Comparison of ENCODE assay signal across 1 cellular context in the genomic region with DNA sequence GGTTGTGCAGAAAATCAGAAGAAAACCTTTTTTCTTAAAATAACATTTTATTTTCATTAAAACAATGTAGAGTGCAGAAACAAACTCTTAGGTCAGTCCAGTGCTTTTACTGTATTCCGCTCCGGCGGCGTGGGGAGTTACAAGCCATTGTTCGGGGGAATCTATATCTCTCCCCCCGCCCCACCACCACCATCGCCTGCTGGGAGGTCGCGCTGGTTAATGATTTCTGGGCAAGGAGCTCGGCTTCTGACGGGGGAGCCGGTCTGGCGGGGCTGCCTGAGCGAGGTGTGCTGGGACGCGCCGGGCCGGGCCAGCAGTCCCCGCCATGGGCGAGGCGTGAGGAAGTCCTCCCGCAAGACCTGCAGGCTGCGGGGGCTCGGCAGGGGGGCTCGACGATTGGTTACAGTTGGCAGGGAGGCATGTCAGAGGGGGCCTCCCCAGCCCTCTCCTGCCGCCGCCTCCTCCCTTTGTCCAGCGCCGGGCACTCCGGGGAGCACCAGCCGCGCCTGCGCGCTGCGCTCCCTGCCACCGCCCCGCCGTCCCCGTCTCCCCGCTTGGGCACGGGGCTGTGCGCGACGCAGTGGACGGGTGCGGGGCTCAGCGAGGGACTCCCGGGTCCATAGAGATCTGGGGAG.
A peak's percentile ranks its signal among the peaks of the same experiment; 100 is the strongest.
TF ChIP-seq lines count a peak whose summit lies in the region.

No MANE protein-coding gene starts in this region.

TF ChIP-seq in HepG2, 621 proteins besides CTCF, POLR2A, EP300 and RAD21 (continued from another document and continues in another):
- TF ChIP-seq ZNF354B (CRISPR knock-in tag; IDR thresholded peaks at IDR 0.05): 0 out of 2 replicates have a peak, but pooled peaks have one; percentile 61
- TF ChIP-seq HHEX (CRISPR knock-in tag; IDR thresholded peaks at IDR 0.05): no peak
- TF ChIP-seq, protein P1, sequence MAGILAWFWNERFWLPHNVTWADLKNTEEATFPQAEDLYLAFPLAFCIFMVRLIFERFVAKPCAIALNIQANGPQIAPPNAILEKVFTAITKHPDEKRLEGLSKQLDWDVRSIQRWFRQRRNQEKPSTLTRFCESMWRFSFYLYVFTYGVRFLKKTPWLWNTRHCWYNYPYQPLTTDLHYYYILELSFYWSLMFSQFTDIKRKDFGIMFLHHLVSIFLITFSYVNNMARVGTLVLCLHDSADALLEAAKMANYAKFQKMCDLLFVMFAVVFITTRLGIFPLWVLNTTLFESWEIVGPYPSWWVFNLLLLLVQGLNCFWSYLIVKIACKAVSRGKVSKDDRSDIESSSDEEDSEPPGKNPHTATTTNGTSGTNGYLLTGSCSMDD (CRISPR knock-in tag; IDR thresholded peaks at IDR 0.05): peak; percentile 65; the same call in 1 of the 2 replicates
- no peak for TF ChIP-seq RARA (CRISPR knock-in tag; IDR thresholded peaks at IDR 0.05)
- TF ChIP-seq, protein P2, sequence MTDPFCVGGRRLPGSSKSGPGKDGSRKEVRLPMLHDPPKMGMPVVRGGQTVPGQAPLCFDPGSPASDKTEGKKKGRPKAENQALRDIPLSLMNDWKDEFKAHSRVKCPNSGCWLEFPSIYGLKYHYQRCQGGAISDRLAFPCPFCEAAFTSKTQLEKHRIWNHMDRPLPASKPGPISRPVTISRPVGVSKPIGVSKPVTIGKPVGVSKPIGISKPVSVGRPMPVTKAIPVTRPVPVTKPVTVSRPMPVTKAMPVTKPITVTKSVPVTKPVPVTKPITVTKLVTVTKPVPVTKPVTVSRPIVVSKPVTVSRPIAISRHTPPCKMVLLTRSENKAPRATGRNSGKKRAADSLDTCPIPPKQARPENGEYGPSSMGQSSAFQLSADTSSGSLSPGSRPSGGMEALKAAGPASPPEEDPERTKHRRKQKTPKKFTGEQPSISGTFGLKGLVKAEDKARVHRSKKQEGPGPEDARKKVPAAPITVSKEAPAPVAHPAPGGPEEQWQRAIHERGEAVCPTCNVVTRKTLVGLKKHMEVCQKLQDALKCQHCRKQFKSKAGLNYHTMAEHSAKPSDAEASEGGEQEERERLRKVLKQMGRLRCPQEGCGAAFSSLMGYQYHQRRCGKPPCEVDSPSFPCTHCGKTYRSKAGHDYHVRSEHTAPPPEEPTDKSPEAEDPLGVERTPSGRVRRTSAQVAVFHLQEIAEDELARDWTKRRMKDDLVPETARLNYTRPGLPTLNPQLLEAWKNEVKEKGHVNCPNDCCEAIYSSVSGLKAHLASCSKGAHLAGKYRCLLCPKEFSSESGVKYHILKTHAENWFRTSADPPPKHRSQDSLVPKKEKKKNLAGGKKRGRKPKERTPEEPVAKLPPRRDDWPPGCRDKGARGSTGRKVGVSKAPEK (CRISPR knock-in tag; IDR thresholded peaks at IDR 0.05; ENCODE audit: borderline replicate concordance): no peak
- TF ChIP-seq NR3C1 (CRISPR knock-in tag; IDR thresholded peaks at IDR 0.05): no peak
- TF ChIP-seq HNRNPH1 (optimal IDR thresholded peaks at IDR 0.05; ENCODE audit: low read depth, low read length): peak; percentile 25
- TF ChIP-seq, protein P3, sequence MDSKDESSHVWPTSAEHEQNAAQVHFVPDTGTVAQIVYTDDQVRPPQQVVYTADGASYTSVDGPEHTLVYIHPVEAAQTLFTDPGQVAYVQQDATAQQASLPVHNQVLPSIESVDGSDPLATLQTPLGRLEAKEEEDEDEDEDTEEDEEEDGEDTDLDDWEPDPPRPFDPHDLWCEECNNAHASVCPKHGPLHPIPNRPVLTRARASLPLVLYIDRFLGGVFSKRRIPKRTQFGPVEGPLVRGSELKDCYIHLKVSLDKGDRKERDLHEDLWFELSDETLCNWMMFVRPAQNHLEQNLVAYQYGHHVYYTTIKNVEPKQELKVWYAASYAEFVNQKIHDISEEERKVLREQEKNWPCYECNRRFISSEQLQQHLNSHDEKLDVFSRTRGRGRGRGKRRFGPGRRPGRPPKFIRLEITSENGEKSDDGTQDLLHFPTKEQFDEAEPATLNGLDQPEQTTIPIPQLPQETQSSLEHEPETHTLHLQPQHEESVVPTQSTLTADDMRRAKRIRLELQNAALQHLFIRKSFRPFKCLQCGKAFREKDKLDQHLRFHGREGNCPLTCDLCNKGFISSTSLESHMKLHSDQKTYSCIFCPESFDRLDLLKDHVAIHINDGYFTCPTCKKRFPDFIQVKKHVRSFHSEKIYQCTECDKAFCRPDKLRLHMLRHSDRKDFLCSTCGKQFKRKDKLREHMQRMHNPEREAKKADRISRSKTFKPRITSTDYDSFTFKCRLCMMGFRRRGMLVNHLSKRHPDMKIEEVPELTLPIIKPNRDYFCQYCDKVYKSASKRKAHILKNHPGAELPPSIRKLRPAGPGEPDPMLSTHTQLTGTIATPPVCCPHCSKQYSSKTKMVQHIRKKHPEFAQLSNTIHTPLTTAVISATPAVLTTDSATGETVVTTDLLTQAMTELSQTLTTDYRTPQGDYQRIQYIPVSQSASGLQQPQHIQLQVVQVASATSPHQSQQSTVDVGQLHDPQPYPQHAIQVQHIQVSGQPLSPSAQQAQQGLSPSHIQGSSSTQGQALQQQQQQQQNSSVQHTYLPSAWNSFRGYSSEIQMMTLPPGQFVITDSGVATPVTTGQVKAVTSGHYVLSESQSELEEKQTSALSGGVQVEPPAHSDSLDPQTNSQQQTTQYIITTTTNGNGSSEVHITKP (CRISPR knock-in tag; IDR thresholded peaks at IDR 0.05; ENCODE audit: low read depth): no peak
- peak; percentile 33; the same call in 1 of the 2 replicates for TF ChIP-seq ZNF598 (CRISPR knock-in tag; IDR thresholded peaks at IDR 0.05; ENCODE audit: borderline replicate concordance)
- no peak; the same call in 1 of the 2 replicates for TF ChIP-seq BORCS8-MEF2B (CRISPR knock-in tag; IDR thresholded peaks at IDR 0.05)
- peak; percentile 54; the same call in 1 of the 2 replicates for TF ChIP-seq ELF4 (CRISPR knock-in tag; IDR thresholded peaks at IDR 0.05; ENCODE audit: borderline replicate concordance)
- TF ChIP-seq ZFP41 (CRISPR knock-in tag; IDR thresholded peaks at IDR 0.05; ENCODE audit: borderline replicate concordance): no peak
- TF ChIP-seq JUND (CRISPR knock-in tag; IDR thresholded peaks at IDR 0.05): no peak
- TF ChIP-seq ZNF781 (CRISPR knock-in tag; IDR thresholded peaks at IDR 0.05; ENCODE audit: borderline replicate concordance, not compliant biosample characterization): no peak
- TF ChIP-seq ZNF33B (CRISPR knock-in tag; IDR thresholded peaks at IDR 0.05): peak; percentile 16; the same call in 1 of the 2 replicates
- TF ChIP-seq NCOA1 (CRISPR knock-in tag; IDR thresholded peaks at IDR 0.05): no peak
- no peak for TF ChIP-seq MAFG (CRISPR knock-in tag; IDR thresholded peaks at IDR 0.05)
- no peak for TF ChIP-seq GFI1 (CRISPR knock-in tag; IDR thresholded peaks at IDR 0.05; ENCODE audit: borderline replicate concordance)
- TF ChIP-seq ZNF230 (CRISPR knock-in tag; IDR thresholded peaks at IDR 0.05): no peak
- no peak for TF ChIP-seq THAP11 (CRISPR knock-in tag; IDR thresholded peaks at IDR 0.05)
- TF ChIP-seq BHLHE40 (IDR thresholded peaks at IDR 0.05; ENCODE audit: low read length): no peak; the same call in 1 of the 2 replicates
- no peak; the same call in 1 of the 2 replicates for TF ChIP-seq ZNF780A (CRISPR knock-in tag; IDR thresholded peaks at IDR 0.05)
- TF ChIP-seq, protein P4, sequence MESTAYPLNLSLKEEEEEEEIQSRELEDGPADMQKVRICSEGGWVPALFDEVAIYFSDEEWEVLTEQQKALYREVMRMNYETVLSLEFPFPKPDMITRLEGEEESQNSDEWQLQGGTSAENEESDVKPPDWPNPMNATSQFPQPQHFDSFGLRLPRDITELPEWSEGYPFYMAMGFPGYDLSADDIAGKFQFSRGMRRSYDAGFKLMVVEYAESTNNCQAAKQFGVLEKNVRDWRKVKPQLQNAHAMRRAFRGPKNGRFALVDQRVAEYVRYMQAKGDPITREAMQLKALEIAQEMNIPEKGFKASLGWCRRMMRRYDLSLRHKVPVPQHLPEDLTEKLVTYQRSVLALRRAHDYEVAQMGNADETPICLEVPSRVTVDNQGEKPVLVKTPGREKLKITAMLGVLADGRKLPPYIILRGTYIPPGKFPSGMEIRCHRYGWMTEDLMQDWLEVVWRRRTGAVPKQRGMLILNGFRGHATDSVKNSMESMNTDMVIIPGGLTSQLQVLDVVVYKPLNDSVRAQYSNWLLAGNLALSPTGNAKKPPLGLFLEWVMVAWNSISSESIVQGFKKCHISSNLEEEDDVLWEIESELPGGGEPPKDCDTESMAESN (CRISPR knock-in tag; conservative IDR thresholded peaks at IDR 0.05): peak; percentile 63; the same call in 1 of the 2 replicates
- TF ChIP-seq CBX2 (IDR thresholded peaks at IDR 0.05; ENCODE audit: low read depth, low read length): no peak
- no peak for TF ChIP-seq CBX2 (CRISPR knock-in tag; IDR thresholded peaks at IDR 0.05; ENCODE audit: low read depth)
- peak; percentile 78; the same call in 1 of the 2 replicates for TF ChIP-seq FIP1L1 (IDR thresholded peaks at IDR 0.05; ENCODE audit: borderline replicate concordance, insufficient read depth, low read depth, low read length)
- no peak for TF ChIP-seq FOXP1 (IDR thresholded peaks at IDR 0.05)
- 0 out of 2 replicates have a peak, but pooled peaks have one; percentile 27 for TF ChIP-seq FOXP1 (CRISPR knock-in tag; IDR thresholded peaks at IDR 0.05)
- TF ChIP-seq YEATS2 (CRISPR knock-in tag; IDR thresholded peaks at IDR 0.05; ENCODE audit: borderline replicate concordance): 0 out of 2 replicates have a peak, but pooled peaks have one; percentile 43
- TF ChIP-seq, protein P5, sequence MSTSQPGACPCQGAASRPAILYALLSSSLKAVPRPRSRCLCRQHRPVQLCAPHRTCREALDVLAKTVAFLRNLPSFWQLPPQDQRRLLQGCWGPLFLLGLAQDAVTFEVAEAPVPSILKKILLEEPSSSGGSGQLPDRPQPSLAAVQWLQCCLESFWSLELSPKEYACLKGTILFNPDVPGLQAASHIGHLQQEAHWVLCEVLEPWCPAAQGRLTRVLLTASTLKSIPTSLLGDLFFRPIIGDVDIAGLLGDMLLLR (CRISPR knock-in tag; IDR thresholded peaks at IDR 0.05): no peak
- TF ChIP-seq ZNF343 (CRISPR knock-in tag; IDR thresholded peaks at IDR 0.05): peak; percentile 24; the same call in 1 of the 2 replicates
- TF ChIP-seq ZNF446 (CRISPR knock-in tag; IDR thresholded peaks at IDR 0.05): 0 out of 2 replicates have a peak, but pooled peaks have one; percentile 23
- TF ChIP-seq RFXAP (CRISPR knock-in tag; IDR thresholded peaks at IDR 0.05; ENCODE audit: borderline replicate concordance): peak; percentile 42; the same call in 1 of the 2 replicates
- TF ChIP-seq SMAD1 (CRISPR knock-in tag; IDR thresholded peaks at IDR 0.05; ENCODE audit: borderline replicate concordance, low read depth): no peak; the same call in 1 of the 2 replicates
- TF ChIP-seq, protein P6, sequence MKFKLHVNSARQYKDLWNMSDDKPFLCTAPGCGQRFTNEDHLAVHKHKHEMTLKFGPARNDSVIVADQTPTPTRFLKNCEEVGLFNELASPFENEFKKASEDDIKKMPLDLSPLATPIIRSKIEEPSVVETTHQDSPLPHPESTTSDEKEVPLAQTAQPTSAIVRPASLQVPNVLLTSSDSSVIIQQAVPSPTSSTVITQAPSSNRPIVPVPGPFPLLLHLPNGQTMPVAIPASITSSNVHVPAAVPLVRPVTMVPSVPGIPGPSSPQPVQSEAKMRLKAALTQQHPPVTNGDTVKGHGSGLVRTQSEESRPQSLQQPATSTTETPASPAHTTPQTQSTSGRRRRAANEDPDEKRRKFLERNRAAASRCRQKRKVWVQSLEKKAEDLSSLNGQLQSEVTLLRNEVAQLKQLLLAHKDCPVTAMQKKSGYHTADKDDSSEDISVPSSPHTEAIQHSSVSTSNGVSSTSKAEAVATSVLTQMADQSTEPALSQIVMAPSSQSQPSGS (CRISPR knock-in tag; IDR thresholded peaks at IDR 0.05): 0 out of 2 replicates have a peak, but pooled peaks have one; percentile 3
- peak; percentile 20; the same call in 1 of the 2 replicates for TF ChIP-seq ISX (CRISPR knock-in tag; conservative IDR thresholded peaks at IDR 0.05)
- TF ChIP-seq, protein P7, sequence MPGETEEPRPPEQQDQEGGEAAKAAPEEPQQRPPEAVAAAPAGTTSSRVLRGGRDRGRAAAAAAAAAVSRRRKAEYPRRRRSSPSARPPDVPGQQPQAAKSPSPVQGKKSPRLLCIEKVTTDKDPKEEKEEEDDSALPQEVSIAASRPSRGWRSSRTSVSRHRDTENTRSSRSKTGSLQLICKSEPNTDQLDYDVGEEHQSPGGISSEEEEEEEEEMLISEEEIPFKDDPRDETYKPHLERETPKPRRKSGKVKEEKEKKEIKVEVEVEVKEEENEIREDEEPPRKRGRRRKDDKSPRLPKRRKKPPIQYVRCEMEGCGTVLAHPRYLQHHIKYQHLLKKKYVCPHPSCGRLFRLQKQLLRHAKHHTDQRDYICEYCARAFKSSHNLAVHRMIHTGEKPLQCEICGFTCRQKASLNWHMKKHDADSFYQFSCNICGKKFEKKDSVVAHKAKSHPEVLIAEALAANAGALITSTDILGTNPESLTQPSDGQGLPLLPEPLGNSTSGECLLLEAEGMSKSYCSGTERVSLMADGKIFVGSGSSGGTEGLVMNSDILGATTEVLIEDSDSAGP (CRISPR knock-in tag; IDR thresholded peaks at IDR 0.05; ENCODE audit: borderline replicate concordance): no peak
- TF ChIP-seq ZNF589 (CRISPR knock-in tag; conservative IDR thresholded peaks at IDR 0.05): 0 out of 2 replicates have a peak, but pooled peaks have one; percentile 18
- TF ChIP-seq ZFP90 (CRISPR knock-in tag; IDR thresholded peaks at IDR 0.05; ENCODE audit: borderline replicate concordance): peak; percentile 76; the same call in 1 of the 2 replicates
- TF ChIP-seq NPAS2 (CRISPR knock-in tag; IDR thresholded peaks at IDR 0.05; ENCODE audit: borderline replicate concordance): no peak
- no peak for TF ChIP-seq MEF2D (CRISPR knock-in tag; IDR thresholded peaks at IDR 0.05)
- no peak for TF ChIP-seq CREM (IDR thresholded peaks at IDR 0.05)
- no peak for TF ChIP-seq CREM (CRISPR knock-in tag; IDR thresholded peaks at IDR 0.05)
- peak; percentile 73; the same call in 1 of the 2 replicates for TF ChIP-seq ZFP62 (CRISPR knock-in tag; IDR thresholded peaks at IDR 0.05)
- TF ChIP-seq, protein P8, sequence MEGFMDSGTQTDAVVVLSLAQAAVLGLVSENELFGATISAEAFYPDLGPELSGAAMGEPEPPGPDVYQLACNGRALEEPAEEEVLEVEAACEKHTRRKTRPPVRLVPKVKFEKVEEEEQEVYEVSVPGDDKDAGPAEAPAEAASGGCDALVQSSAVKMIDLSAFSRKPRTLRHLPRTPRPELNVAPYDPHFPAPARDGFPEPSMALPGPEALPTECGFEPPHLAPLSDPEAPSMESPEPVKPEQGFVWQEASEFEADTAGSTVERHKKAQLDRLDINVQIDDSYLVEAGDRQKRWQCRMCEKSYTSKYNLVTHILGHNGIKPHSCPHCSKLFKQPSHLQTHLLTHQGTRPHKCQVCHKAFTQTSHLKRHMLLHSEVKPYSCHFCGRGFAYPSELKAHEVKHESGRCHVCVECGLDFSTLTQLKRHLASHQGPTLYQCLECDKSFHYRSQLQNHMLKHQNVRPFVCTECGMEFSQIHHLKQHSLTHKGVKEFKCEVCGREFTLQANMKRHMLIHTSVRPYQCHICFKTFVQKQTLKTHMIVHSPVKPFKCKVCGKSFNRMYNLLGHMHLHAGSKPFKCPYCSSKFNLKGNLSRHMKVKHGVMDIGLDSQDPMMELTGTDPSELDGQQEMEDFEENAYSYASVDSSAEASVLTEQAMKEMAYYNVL (CRISPR knock-in tag; IDR thresholded peaks at IDR 0.05; ENCODE audit: borderline replicate concordance): peak; percentile 57; the same call in 1 of the 2 replicates
- TF ChIP-seq KDM5A (IDR thresholded peaks at IDR 0.05; ENCODE audit: borderline replicate concordance, low read length): no peak; the same call in 1 of the 2 replicates
- no peak for TF ChIP-seq ZNF124 (CRISPR knock-in tag; IDR thresholded peaks at IDR 0.05)
- peak; percentile 65 for TF ChIP-seq TAF15 (IDR thresholded peaks at IDR 0.05; ENCODE audit: low read depth, low read length, poor library complexity, severe bottlenecking)
